In the genomic region with DNA sequence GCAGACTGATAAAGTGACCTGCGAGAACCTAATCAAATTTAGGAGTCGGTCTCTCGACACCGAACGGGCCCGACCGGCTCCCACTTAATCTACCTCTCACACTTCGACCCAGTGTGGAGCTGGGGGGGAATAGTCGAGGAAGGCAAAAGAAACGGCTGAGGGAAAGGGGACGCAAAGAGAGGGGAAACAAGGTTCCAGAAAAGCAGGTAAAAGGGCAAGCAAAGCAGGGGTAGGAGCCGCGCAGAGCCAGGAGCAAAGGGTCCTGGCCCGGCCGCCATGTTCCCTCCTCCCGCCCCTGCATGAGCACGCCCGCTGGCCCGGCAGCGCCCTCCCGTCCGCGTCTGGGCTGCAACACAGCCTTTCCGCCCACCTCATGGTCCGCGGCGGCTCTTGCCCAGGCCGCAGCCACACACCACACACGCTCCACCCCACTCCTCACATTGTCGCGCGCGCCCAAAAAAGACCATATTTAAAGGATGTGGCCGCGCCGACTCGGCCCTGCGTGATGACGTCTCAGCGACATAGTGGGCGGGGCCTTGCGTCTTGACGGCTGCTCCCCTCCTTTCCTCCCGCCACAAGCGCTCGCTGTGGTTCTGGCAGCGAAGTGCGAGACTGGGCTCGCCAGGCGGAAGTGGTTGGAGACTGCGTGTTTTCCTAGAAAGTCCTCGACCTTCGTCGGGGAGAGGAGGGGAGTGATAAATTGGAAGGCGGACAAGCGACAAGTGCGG, we compare ENCODE assay signal across 8 cellular contexts. TPM values are rescaled to one million over a fixed set of nuclear protein-coding genes. Genes with fewer than 3 reads are reported as not detected.
DNase-seq lines count a peak whose midpoint lies in the region; ATAC-seq and TF ChIP-seq lines count a peak whose summit lies in the region.

A gene with protein sequence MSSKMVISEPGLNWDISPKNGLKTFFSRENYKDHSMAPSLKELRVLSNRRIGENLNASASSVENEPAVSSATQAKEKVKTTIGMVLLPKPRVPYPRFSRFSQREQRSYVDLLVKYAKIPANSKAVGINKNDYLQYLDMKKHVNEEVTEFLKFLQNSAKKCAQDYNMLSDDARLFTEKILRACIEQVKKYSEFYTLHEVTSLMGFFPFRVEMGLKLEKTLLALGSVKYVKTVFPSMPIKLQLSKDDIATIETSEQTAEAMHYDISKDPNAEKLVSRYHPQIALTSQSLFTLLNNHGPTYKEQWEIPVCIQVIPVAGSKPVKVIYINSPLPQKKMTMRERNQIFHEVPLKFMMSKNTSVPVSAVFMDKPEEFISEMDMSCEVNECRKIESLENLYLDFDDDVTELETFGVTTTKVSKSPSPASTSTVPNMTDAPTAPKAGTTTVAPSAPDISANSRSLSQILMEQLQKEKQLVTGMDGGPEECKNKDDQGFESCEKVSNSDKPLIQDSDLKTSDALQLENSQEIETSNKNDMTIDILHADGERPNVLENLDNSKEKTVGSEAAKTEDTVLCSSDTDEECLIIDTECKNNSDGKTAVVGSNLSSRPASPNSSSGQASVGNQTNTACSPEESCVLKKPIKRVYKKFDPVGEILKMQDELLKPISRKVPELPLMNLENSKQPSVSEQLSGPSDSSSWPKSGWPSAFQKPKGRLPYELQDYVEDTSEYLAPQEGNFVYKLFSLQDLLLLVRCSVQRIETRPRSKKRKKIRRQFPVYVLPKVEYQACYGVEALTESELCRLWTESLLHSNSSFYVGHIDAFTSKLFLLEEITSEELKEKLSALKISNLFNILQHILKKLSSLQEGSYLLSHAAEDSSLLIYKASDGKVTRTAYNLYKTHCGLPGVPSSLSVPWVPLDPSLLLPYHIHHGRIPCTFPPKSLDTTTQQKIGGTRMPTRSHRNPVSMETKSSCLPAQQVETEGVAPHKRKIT (minus strand): TSS at position 510 of the 728 bp plus-strand sequence. CDS start 1,165 bp downstream, outside the sequence.

- H3K36me3 ChIP-seq in RWPE2 (ENCODE audit: low read depth) = peaks cover 42% of the 10 kb centered on the region

- no peaks in the 10 kb centered on the region for H3K27me3 ChIP-seq in RWPE2 (ENCODE audit: insufficient read depth, poor library complexity, severe bottlenecking)

- peaks cover 35 to 45% of the 10 kb centered on the region in 2 donors for H3K4me1 Mint-ChIP-seq in natural killer cell

- ATAC-seq in RWPE2 (ENCODE audit: low read depth) = peak; percentile 92
- peak; percentile 87 to 96 (median 87) for ATAC-seq in natural killer cell

- peak within 1 kb of the TSS; percentile 99 for H3K27ac Mint-ChIP-seq in natural killer cell

- H3K4me3 Mint-ChIP-seq in natural killer cell = peak within 1 kb of the TSS; percentile 98

- H3K27me3 Mint-ChIP-seq in natural killer cell (ENCODE audit: low read depth in 2 of 2) = no peaks in the 10 kb centered on the region

- peaks cover 33% of the 10 kb centered on the region for H3K4me1 ChIP-seq in RWPE2 (ENCODE audit: insufficient read depth, poor library complexity, severe bottlenecking)

- H3K4me3 ChIP-seq in RWPE2 (ENCODE audit: severe bottlenecking) = peak within 1 kb of the TSS; percentile 74

- intact Hi-C loops in natural killer cell (cut with micrococcal nuclease) = loop anchor here (1.0 to 2.0 kb wide), 3 partner anchors 80 to 362 kb away; no protein-coding TSS in a partner anchor

- TF ChIP-seq CTCF in RWPE2 (IDR thresholded peaks at IDR 0.05; ENCODE audit: poor library complexity, severe bottlenecking) (peak; percentile 28), natural killer cell (IDR thresholded peaks at IDR 0.05) (no peak)

- H3K9me3 ChIP-seq in RWPE2 (ENCODE audit: severe bottlenecking) = no peaks in the 10 kb centered on the region

- H3K36me3 Mint-ChIP-seq in natural killer cell = peaks cover 7% of the 10 kb centered on the region

- H3K27ac ChIP-seq in RWPE2 (ENCODE audit: poor library complexity, severe bottlenecking) = peak within 1 kb of the TSS; percentile 72

- H3K9me3 Mint-ChIP-seq in natural killer cell = no peaks in the 10 kb centered on the region

- DNase-seq in EL (peak; percentile 96), H4 (ENCODE audit: low spot score) (peak; percentile 96), LoVo (ENCODE audit: low spot score) (peak; percentile 99), RWPE2 (ENCODE audit: low spot score) (peak; percentile 98), fibroblast of peridontal ligament (ENCODE audit: extremely low read depth) (peak; percentile 91), natural killer cell (peak; percentile 96)
- peak; percentile 94 for DNase-seq in activated T-helper 9 cell treated with anti-CD3 and anti-CD28 coated beads, Interleukin-2, amount 50 U/mL, for 16 hours (ENCODE audit: low read depth)
- DNase-seq in stimulated activated naive CD4-positive, alpha-beta T cell treated with Interleukin-2 at 50 U/mL for 16 hours (lab: John Stamatoyannopoulos, UW) = peak; percentile 96

RNA-seq across cellular contexts. Expression of the gene that starts here (rescaled TPM):
- total RNA-seq in H4 (2014; rRNA removed; shearing (Covaris generic)) = 17.2 and 24.3 TPM in 2 replicates
- total RNA-seq in natural killer cell = 10 to 100 TPM; 21.7 to 36.7 (median 32.9) TPM

Comparison
In these comparisons a context has a peak if more than half of its experiments do, and no peak if none do; other contexts are left out.
1. Peak in every context shown above with its lines: DNase-seq, ATAC-seq, H3K4me3 ChIP-seq and H3K27ac ChIP-seq.